ENCODE assay signal across 9 cellular contexts in the genomic region with DNA sequence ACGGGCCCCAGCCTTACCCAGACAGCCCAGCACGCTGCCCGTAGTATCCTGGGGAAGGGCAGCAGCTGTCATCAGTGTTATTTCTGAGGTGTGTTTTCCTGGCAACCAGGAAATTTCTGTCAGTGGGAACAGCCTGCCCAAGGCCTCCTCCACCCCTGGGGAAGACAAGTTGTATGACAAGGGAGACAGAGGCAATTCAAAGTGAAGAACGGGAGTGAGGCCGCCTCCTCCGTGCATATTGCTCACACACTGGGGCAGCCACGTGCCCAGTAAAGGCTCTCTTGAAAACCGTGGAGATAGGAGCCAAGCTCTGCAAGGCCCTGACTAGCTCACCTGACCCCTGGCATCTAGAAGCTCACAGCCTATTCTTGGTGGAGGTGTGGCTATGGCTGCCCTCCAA. TPM values are rescaled to one million over a fixed set of nuclear protein-coding genes. Genes with fewer than 3 reads are reported as not detected.
DNase-seq lines count a peak whose midpoint lies in the region; ATAC-seq and TF ChIP-seq lines count a peak whose summit lies in the region.
"Had no signal": no experiment of that assay in that cellular context is flagged by ENCODE, and none has a peak within 500 bp of the region (broad histone marks: within the 10 kb centered on the region; RNA-seq: fewer than 3 reads in every experiment).

No MANE protein-coding gene starts in this region.

- H3K27ac Mint-ChIP-seq in activated naive CD8-positive, alpha-beta T cell treated with anti-CD3 and anti-CD28 coated beads, Interleukin-2, amount 50 U/mL, for 24 hours = peak overlapping the region; percentile 31
- H3K27ac Mint-ChIP-seq in H9 = no peak overlapping the region

- no peaks in the 10 kb centered on the region for H3K27me3 Mint-ChIP-seq in activated naive CD8-positive, alpha-beta T cell treated with anti-CD3 and anti-CD28 coated beads, Interleukin-2, amount 50 U/mL, for 24 hours
- H3K27me3 Mint-ChIP-seq in H9 (ENCODE audit: low read depth) = peaks cover 63% of the 10 kb centered on the region

- H3K27me3 ChIP-seq in HCT116 (ENCODE audit: insufficient read depth, low read length) (no peaks in the 10 kb centered on the region), left ventricle myocardium inferior (ENCODE audit: low read depth) (no peaks in the 10 kb centered on the region), prostate gland (replicated peaks; ENCODE audit: insufficient read depth) (no peaks in the 10 kb centered on the region), H9 (ENCODE audit: insufficient read depth, low read length) (peaks cover 2% of the 10 kb centered on the region; the same call in 1 of the 2 replicates)

- no peak overlapping the region; the same call in 1 of the 2 replicates for H3K27ac ChIP-seq in HCT116 (ENCODE audit: low read depth, low read length)
- peak overlapping the region; percentile 79 for H3K27ac ChIP-seq in left ventricle myocardium inferior (replicated peaks)
- H3K27ac ChIP-seq in prostate gland = peak overlapping the region; percentile 82 to 90
- no peak overlapping the region for H3K27ac ChIP-seq in H9 (ENCODE audit: insufficient read length, low read depth, low read length)

- H3K79me1 ChIP-seq in H9 (ENCODE audit: insufficient read depth, low read depth, low read length, poor library complexity, severe bottlenecking) = no peaks in the 10 kb centered on the region

- H2AK5ac ChIP-seq in H9 (ENCODE audit: insufficient read length, low read length) = no peak overlapping the region

- H3K4me3 ChIP-seq in HCT116 (replicated peaks in 1 of 2; ENCODE audit: low read depth in 1 of 2, low read length in 2 of 2) = no peak overlapping the region
- H3K4me3 ChIP-seq in left ventricle myocardium inferior = peak overlapping the region; percentile 3
- H3K4me3 ChIP-seq in prostate gland = no peak overlapping the region
- no peak overlapping the region for H3K4me3 ChIP-seq in foreskin fibroblast (ENCODE audit: low read depth in 1 of 2, low read length in 2 of 2)

- H3K23ac ChIP-seq in H9 (ENCODE audit: insufficient read length, low read depth, low read length) = no peak overlapping the region

- H3K4me1 Mint-ChIP-seq in activated naive CD8-positive, alpha-beta T cell treated with anti-CD3 and anti-CD28 coated beads, Interleukin-2, amount 50 U/mL, for 24 hours = peaks cover 36% of the 10 kb centered on the region
- peaks cover 32 to 41% of the 10 kb centered on the region in 2 experiments for H3K4me1 Mint-ChIP-seq in H9

- POLR2A ChIA-PET in HCT116 (lab: Charles Lee) = no interaction called here

- H3K9ac ChIP-seq in HCT116 (ENCODE audit: low read length) (peak overlapping the region; percentile 38), H9 (ENCODE audit: extremely low read depth, insufficient read length, low read length) (no peak overlapping the region)

- H2BK120ac ChIP-seq in H9 (ENCODE audit: low read depth, low read length, poor library complexity, severe bottlenecking) = no peak overlapping the region

- ATAC-seq in HCT116 = no peak
- no peak for ATAC-seq in activated naive CD8-positive, alpha-beta T cell treated with anti-CD3 and anti-CD28 coated beads, Interleukin-2, amount 50 U/mL, for 24 hours
- ATAC-seq in HG03039 (IDR thresholded peaks at IDR 0.05; ENCODE audit: unreplicated experiment) = no peak

- H3T11ph ChIP-seq in H9 (ENCODE audit: low read length) = no peak overlapping the region

- peaks cover 41 to 43% of the 10 kb centered on the region in 2 experiments for H3K4me1 ChIP-seq in HCT116 (ENCODE audit: control insufficient read depth in 1 of 2, insufficient read depth in 2 of 2, low read length in 2 of 2)
- peaks cover 81% of the 10 kb centered on the region for H3K4me1 ChIP-seq in left ventricle myocardium inferior
- H3K4me1 ChIP-seq in prostate gland (replicated peaks) = peaks cover 47% of the 10 kb centered on the region
- peaks cover 2% of the 10 kb centered on the region; the same call in 1 of the 2 replicates for H3K4me1 ChIP-seq in H9 (ENCODE audit: insufficient read depth, low read length)

- no peak overlapping the region for H3K4me3 Mint-ChIP-seq in activated naive CD8-positive, alpha-beta T cell treated with anti-CD3 and anti-CD28 coated beads, Interleukin-2, amount 50 U/mL, for 24 hours
- H3K4me3 Mint-ChIP-seq in H9 = no peak overlapping the region; a peak in 1 of 5 replicates

- no peaks in the 10 kb centered on the region for H3K9me2 ChIP-seq in HCT116 (ENCODE audit: insufficient read depth)

- H3K79me2 ChIP-seq in HCT116 (ENCODE audit: insufficient read depth, low read length) (peaks cover 77% of the 10 kb centered on the region), H9 (ENCODE audit: insufficient read depth, low read length) (no peaks in the 10 kb centered on the region)

- no peak overlapping the region for H3K14ac ChIP-seq in H9 (ENCODE audit: insufficient read depth, low read length)

- no peak overlapping the region for H2BK12ac ChIP-seq in H9 (ENCODE audit: insufficient read length, low read depth, low read length)

- H3K36me3 ChIP-seq in HCT116 (ENCODE audit: control insufficient read depth in 1 of 2, insufficient read depth in 2 of 2, low read length in 2 of 2) (no peaks in the 10 kb centered on the region), left ventricle myocardium inferior (no peaks in the 10 kb centered on the region), prostate gland (no peaks in the 10 kb centered on the region)

- no peaks in the 10 kb centered on the region for H4K20me1 ChIP-seq in HCT116 (ENCODE audit: insufficient read depth)
- no peaks in the 10 kb centered on the region for H4K20me1 ChIP-seq in H9 (ENCODE audit: control insufficient read depth, insufficient read depth, insufficient read length)

- DNase-seq in HCT116 (ENCODE audit: low read depth, low spot score) (no peak), left ventricle myocardium inferior (no peak), prostate gland (ENCODE audit: low spot score) (no peak), H9 (no peak), NCI-H128 (lab: John Stamatoyannopoulos, UW; ENCODE audit: unreplicated experiment) (no peak), foreskin fibroblast (no peak)
- DNase-seq in activated naive CD8-positive, alpha-beta T cell treated with anti-CD3 and anti-CD28 coated beads, Interleukin-2, amount 50 U/mL, for 24 hours = no peak
- DNase-seq: DMS79 treated with DMSO at 0.1 percent for 48 hours had no signal

- TF ChIP-seq CTCF in HCT116 (IDR thresholded peaks at IDR 0.05 in 2 of 3, conservative IDR thresholded peaks at IDR 0.05 in 1 of 3; ENCODE audit: borderline replicate concordance in 1 of 3, insufficient read depth in 1 of 3, low read depth in 2 of 3, low read length in 2 of 3) (no peak), left ventricle myocardium inferior (IDR thresholded peaks at IDR 0.05; ENCODE audit: borderline replicate concordance) (no peak), prostate gland (IDR thresholded peaks at IDR 0.05) (no peak), H9 (conservative IDR thresholded peaks at IDR 0.05) (no peak), foreskin fibroblast (IDR thresholded peaks at IDR 0.05; ENCODE audit: low read depth, low read length) (no peak)

- no peak overlapping the region for H3K4ac ChIP-seq in H9 (ENCODE audit: low read depth, low read length)

- H3K9me3 Mint-ChIP-seq in activated naive CD8-positive, alpha-beta T cell treated with anti-CD3 and anti-CD28 coated beads, Interleukin-2, amount 50 U/mL, for 24 hours = no peaks in the 10 kb centered on the region
- H3K9me3 Mint-ChIP-seq in H9 = no peaks in the 10 kb centered on the region; a peak in 1 of 5 replicates

- H4K8ac ChIP-seq in H9 (replicated peaks; ENCODE audit: insufficient read length, low read depth, low read length) = no peak overlapping the region

- no peak overlapping the region for H4K5ac ChIP-seq in H9 (ENCODE audit: insufficient read length, low read depth, low read length)

- no peaks in the 10 kb centered on the region for H3K23me2 ChIP-seq in H9 (ENCODE audit: insufficient read length, low read depth, low read length, poor library complexity, severe bottlenecking)

- H2AFZ ChIP-seq in HCT116 (ENCODE audit: low read depth, low read length, poor library complexity, severe bottlenecking) (no peak overlapping the region), H9 (ENCODE audit: low read length) (no peak overlapping the region)

- H2BK20ac ChIP-seq in H9 (ENCODE audit: low read depth, low read length, poor library complexity, severe bottlenecking) = no peak overlapping the region

- BruUV-seq in HCT116 (replicated peaks; lab: Mats Ljungman, UMichigan) = no TSS peak

- H3K36me3 Mint-ChIP-seq in activated naive CD8-positive, alpha-beta T cell treated with anti-CD3 and anti-CD28 coated beads, Interleukin-2, amount 50 U/mL, for 24 hours (ENCODE audit: low read depth) = no peaks in the 10 kb centered on the region
- no peaks in the 10 kb centered on the region for H3K36me3 Mint-ChIP-seq in H9 (ENCODE audit: insufficient read depth in 1 of 3, low read depth in 3 of 3)

- H2BK5ac ChIP-seq in H9 (ENCODE audit: insufficient read length, low read length) = no peak overlapping the region

- no peak for TF ChIP-seq RAD21 in HCT116 (IDR thresholded peaks at IDR 0.05; ENCODE audit: low read depth)

- no peak overlapping the region for H3K56ac ChIP-seq in H9 (ENCODE audit: insufficient read length, low read depth, low read length)

- no peak overlapping the region for H2BK15ac ChIP-seq in H9 (ENCODE audit: low read depth, low read length)

- WGBS in prostate gland = 21% methylated on average over 8 of the region's 8 CpGs
- no CpG with 5 or more reads among the region's 8 CpGs for WGBS in H9 (ENCODE audit: extremely low coverage, insufficient read length, low lambda C conversion rate)

- H4K91ac ChIP-seq in H9 (ENCODE audit: insufficient read length, low read depth, low read length) = no peak overlapping the region

- H3K18ac ChIP-seq in H9 (ENCODE audit: insufficient read length, low read depth, low read length) = no peak overlapping the region

- TF ChIP-seq POLR2A in HCT116 (IDR thresholded peaks at IDR 0.05; ENCODE audit: borderline replicate concordance, extremely low read depth, insufficient read depth, insufficient read length) (no peak), prostate gland (IDR thresholded peaks at IDR 0.05) (no peak)

- H3K4me2 ChIP-seq in HCT116 (ENCODE audit: low read length) (peak overlapping the region; percentile 68), H9 (ENCODE audit: insufficient read depth, insufficient read length, low read length) (no peak overlapping the region)

- H3K9me3 ChIP-seq in HCT116 (ENCODE audit: control insufficient read depth in 1 of 2, insufficient read depth in 1 of 2, low read depth in 1 of 2, low read length in 2 of 2) = no peaks in the 10 kb centered on the region
- H3K9me3 ChIP-seq in left ventricle myocardium inferior (replicated peaks) = no peaks in the 10 kb centered on the region
- no peaks in the 10 kb centered on the region for H3K9me3 ChIP-seq in prostate gland
- no peaks in the 10 kb centered on the region for H3K9me3 ChIP-seq in H9 (ENCODE audit: control insufficient read depth, low read depth, low read length)

- intact Hi-C loops in HCT116 (cut with micrococcal nuclease) (no loop called here), left ventricle myocardium inferior (cut with micrococcal nuclease) (no loop called here), prostate gland (cut with DNase I) (no loop called here)

- RAD21 ChIA-PET in HCT116 (lab: Charles Lee; ENCODE audit: low non-redundant PET in 1 of 2, low total read pairs in 2 of 2, uncharacterized antibody in 2 of 2, unreplicated experiment in 2 of 2) = no interaction called here

- CTCF ChIA-PET in HCT116 (lab: Charles Lee) = interaction anchor here (1.2 to 1.6 kb wide), 2 partner anchors 10 kb away, joined by 4 to 6 read pairs; no protein-coding TSS in a partner anchor

RNA-seq across cellular contexts. Expression of a gene that starts 57.6 kb away (rescaled TPM):
- total RNA-seq in HCT116 (2021; ENCODE audit: unreplicated experiment) = 38.5 TPM
- 21.0 and 25.2 TPM in 2 replicates for polyA plus RNA-seq in HCT116 (2012)
- total RNA-seq in left ventricle myocardium inferior = 22.5 TPM
- 10 to 100 TPM; 69.2 to 71.0 TPM for total RNA-seq in prostate gland
- total RNA-seq in H9 (2021) = 1.5 and 1.9 TPM in 2 replicates

Comparison
In these comparisons a context has a peak if more than half of its experiments do, and no peak if none do; other contexts are left out.
1. H3K27ac ChIP-seq: peak in left ventricle myocardium inferior (single experiment) and prostate gland (2 of 2); none in HCT116 (single experiment) and H9 (single experiment).